ENCODE assay signal across 8 cellular contexts in the genomic region with DNA sequence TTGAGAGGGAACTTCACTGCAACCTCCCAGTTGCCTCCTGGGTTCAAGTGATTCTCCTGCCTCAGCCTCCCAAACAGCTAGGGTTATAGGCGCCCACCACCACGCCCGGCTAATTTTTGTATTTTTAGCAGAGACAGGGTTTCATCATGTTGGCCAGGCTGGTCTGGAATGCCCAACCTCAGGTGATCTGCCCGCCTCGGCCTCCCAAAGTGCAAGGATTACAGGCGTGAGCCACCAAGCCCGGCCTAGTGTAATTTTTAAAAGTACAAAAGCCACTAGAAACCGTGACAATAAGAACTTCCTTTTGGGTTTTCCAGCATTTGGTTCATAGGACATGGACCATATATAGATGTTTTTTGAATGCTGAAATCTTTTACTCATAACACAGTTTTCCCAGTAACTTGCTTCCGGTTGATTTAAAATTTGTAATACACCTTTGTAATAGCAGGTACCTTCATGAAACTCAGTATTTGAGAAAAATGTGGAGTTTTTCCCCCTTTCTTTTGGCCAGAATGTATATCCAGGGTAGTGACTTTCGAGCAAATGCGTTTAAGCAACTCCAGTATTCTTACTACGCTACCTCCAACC. TPM values are rescaled to one million over a fixed set of nuclear protein-coding genes. Genes with fewer than 3 reads are reported as not detected.
DNase-seq lines count a peak whose midpoint lies in the region; ATAC-seq and TF ChIP-seq lines count a peak whose summit lies in the region.

No MANE protein-coding gene starts in this region.

- H3K9me3 ChIP-seq in MM.1S (replicated peaks; ENCODE audit: insufficient read depth, low read length) (no peaks in the 10 kb centered on the region), duodenal mucosa (ENCODE audit: control insufficient read depth in 1 of 2, low read length in 2 of 2) (no peaks in the 10 kb centered on the region)

- H3K4me1 ChIP-seq in MM.1S (ENCODE audit: low read length) (peaks cover 14% of the 10 kb centered on the region), duodenal mucosa (ENCODE audit: control insufficient read depth in 1 of 2, insufficient read depth in 2 of 2, low read length in 2 of 2) (peaks cover 22 to 27% of the 10 kb centered on the region in 2 donors)

- H3K9me3 Mint-ChIP-seq in CD14-positive monocyte, result no peaks in the 10 kb centered on the region
- no peaks in the 10 kb centered on the region for H3K9me3 Mint-ChIP-seq in nephron progenitor cell

- H3K4me3 ChIP-seq in MM.1S (ENCODE audit: low read length) (peak overlapping the region; percentile 67), duodenal mucosa (ENCODE audit: low read depth in 1 of 2, low read length in 2 of 2) (peak overlapping the region; percentile 78 to 93)

- H3K36me3 Mint-ChIP-seq in CD14-positive monocyte (peaks cover 4 to 6% of the 10 kb centered on the region in 2 donors), nephron progenitor cell (ENCODE audit: low read depth) (peaks cover 19% of the 10 kb centered on the region)

- peaks cover 44% of the 10 kb centered on the region for H3K4me1 Mint-ChIP-seq in CD14-positive monocyte
- H3K4me1 Mint-ChIP-seq in nephron progenitor cell, result peaks cover 41% of the 10 kb centered on the region

- ATAC-seq in GM19395 (IDR thresholded peaks at IDR 0.05; ENCODE audit: unreplicated experiment), result no peak
- ATAC-seq in HG03378 (IDR thresholded peaks at IDR 0.05; ENCODE audit: unreplicated experiment), result no peak

- H3K27ac Mint-ChIP-seq in CD14-positive monocyte (peak overlapping the region; percentile 98 to 100 (median 99)), nephron progenitor cell (peak overlapping the region; percentile 98)

- H2AFZ ChIP-seq in MM.1S (ENCODE audit: low read length), result peak overlapping the region; percentile 82

- TF ChIP-seq CTCF in CD14-positive monocyte (IDR thresholded peaks at IDR 0.05) (no peak), MM.1S (IDR thresholded peaks at IDR 0.05; ENCODE audit: low read length) (no peak), nephron progenitor cell (IDR thresholded peaks at IDR 0.05) (no peak)

- H3K9ac ChIP-seq in MM.1S (ENCODE audit: low read length) (peak overlapping the region; percentile 76), duodenal mucosa (ENCODE audit: low read depth in 1 of 2, low read length in 2 of 2) (peak overlapping the region; percentile 65 to 97)

- H3K79me2 ChIP-seq in MM.1S (ENCODE audit: low read length), result peaks cover 49% of the 10 kb centered on the region

- DNase-seq in CD14-positive monocyte (ENCODE audit: low spot score) (no peak), MM.1S (no peak), nephron progenitor cell (no peak), Ammon's horn (ENCODE audit: low spot score) (no peak)
- no peak for DNase-seq in stimulated activated CD4-positive, alpha-beta T cell treated with anti-CD3 and anti-CD28 coated beads, Interleukin-4, amount 100 ng/mL, for 1 hour

- H3K36me3 ChIP-seq in MM.1S (replicated peaks; ENCODE audit: insufficient read depth, low read length) (no peaks in the 10 kb centered on the region), duodenal mucosa (ENCODE audit: control insufficient read depth in 1 of 2, insufficient read depth in 2 of 2, low read length in 2 of 2) (no peaks in the 10 kb centered on the region)

- H3F3A ChIP-seq in MM.1S (ENCODE audit: insufficient read depth, low read length), result peaks cover 39% of the 10 kb centered on the region

- H3K27ac ChIP-seq in MM.1S (ENCODE audit: low read length) (peak overlapping the region; percentile 82), duodenal mucosa (ENCODE audit: low read depth, low read length) (peak overlapping the region; percentile 96)

- H3K4me2 ChIP-seq in MM.1S (ENCODE audit: low read depth, low read length), result peak overlapping the region; percentile 92

- no peaks in the 10 kb centered on the region for H3K27me3 ChIP-seq in MM.1S (replicated peaks; ENCODE audit: insufficient read depth, low read length)
- H3K27me3 ChIP-seq in duodenal mucosa (ENCODE audit: control insufficient read depth in 1 of 2, insufficient read depth in 2 of 2, low read length in 2 of 2), result no peaks in the 10 kb centered on the region

- H3K4me3 Mint-ChIP-seq in CD14-positive monocyte (peak overlapping the region; percentile 98 to 100), nephron progenitor cell (peak overlapping the region; percentile 96)

- H4K20me1 ChIP-seq in MM.1S (ENCODE audit: insufficient read depth, low read length), result no peaks in the 10 kb centered on the region

- H3K9me2 ChIP-seq in MM.1S (replicated peaks; ENCODE audit: insufficient read depth, low read length), result no peaks in the 10 kb centered on the region

- intact Hi-C loops in CD14-positive monocyte (cut with micrococcal nuclease), result loop anchor here in 1 of 2 donors (5.0 to 10.0 kb wide), 3 partner anchors 50 to 153 kb away; a partner anchor contains a TSS

- H3K27me3 Mint-ChIP-seq in CD14-positive monocyte (ENCODE audit: low read depth in 3 of 3), result no peaks in the 10 kb centered on the region
- no peaks in the 10 kb centered on the region for H3K27me3 Mint-ChIP-seq in nephron progenitor cell (ENCODE audit: low read depth, poor library complexity)

RNA-seq across cellular contexts. Expression of a gene that starts 0.5 kb away (rescaled TPM):
- polyA plus RNA-seq in CD14-positive monocyte, result under 1 TPM; 0.24 to 0.31 TPM

RNA-seq across cellular contexts. Expression of a gene that starts 0.6 kb away (rescaled TPM):
- polyA plus RNA-seq in CD14-positive monocyte, result 10 to 100 TPM; 73.9 to 79.7 TPM

RNA-seq across cellular contexts. Expression of a gene that starts 54.7 kb away (rescaled TPM):
- 1 to 10 TPM in 1 of 2 donors, under 1 TPM in 1; 0.10 to 2.2 TPM for polyA plus RNA-seq in CD14-positive monocyte
